In genomic region chr1:120176092-120176855, GRCh38 we compare ENCODE assay signal across 1 cellular context.
TF ChIP-seq lines count a peak whose summit lies in the region.

TSS of gene SEC22B (minus strand) at chr1:120176520. CDS start at chr1:120176381, 139 bp downstream.

TF ChIP-seq in HepG2, 621 proteins besides CTCF, POLR2A, EP300 and RAD21 (continued from another document and continues in another):
- TF ChIP-seq ZBTB44 (CRISPR knock-in tag; IDR thresholded peaks at IDR 0.05) (peak; percentile 94), NCOA2 (CRISPR knock-in tag; IDR thresholded peaks at IDR 0.05) (peak; percentile 56; the same call in 1 of the 2 replicates), MTF2 (CRISPR knock-in tag; IDR thresholded peaks at IDR 0.05; ENCODE audit: borderline replicate concordance) (no peak), BRD4 (CRISPR knock-in tag; IDR thresholded peaks at IDR 0.05) (peak; percentile 88), ZNF331 (CRISPR knock-in tag; IDR thresholded peaks at IDR 0.05) (peak; percentile 81), HNF4A (CRISPR knock-in tag; IDR thresholded peaks at IDR 0.05) (peak; percentile 35; the same call in 1 of the 2 replicates), ZNF607 (CRISPR knock-in tag; IDR thresholded peaks at IDR 0.05; ENCODE audit: borderline replicate concordance) (peak; percentile 87), ZNF451 (CRISPR knock-in tag; IDR thresholded peaks at IDR 0.05) (peak; percentile 85; the same call in 1 of the 2 replicates), ZNF816 (CRISPR knock-in tag; IDR thresholded peaks at IDR 0.05; ENCODE audit: borderline replicate concordance) (peak; percentile 65; the same call in 1 of the 2 replicates), ZGPAT (CRISPR knock-in tag; IDR thresholded peaks at IDR 0.05) (peak; percentile 88), SALL1 (CRISPR knock-in tag; IDR thresholded peaks at IDR 0.05) (peak; percentile 94), ZBTB21 (CRISPR knock-in tag; IDR thresholded peaks at IDR 0.05) (peak; percentile 68), ZNF660 (CRISPR knock-in tag; IDR thresholded peaks at IDR 0.05; ENCODE audit: borderline replicate concordance, low read depth) (no peak), ZNF33B (CRISPR knock-in tag; IDR thresholded peaks at IDR 0.05) (no peak), HCFC1 (IDR thresholded peaks at IDR 0.05; ENCODE audit: low read depth, low read length) (peak; percentile 79), CSRNP1 (CRISPR knock-in tag; IDR thresholded peaks at IDR 0.05) (no peak), NR3C1 (CRISPR knock-in tag; IDR thresholded peaks at IDR 0.05) (no peak), GPBP1L1 (CRISPR knock-in tag; IDR thresholded peaks at IDR 0.05) (no peak), TBP (CRISPR knock-in tag; IDR thresholded peaks at IDR 0.05) (no peak), LRRFIP1 (CRISPR knock-in tag; conservative IDR thresholded peaks at IDR 0.05) (0 out of 2 replicates have a peak, but pooled peaks have one; percentile 65), ZIK1 (CRISPR knock-in tag; IDR thresholded peaks at IDR 0.05; ENCODE audit: borderline replicate concordance, low read depth) (peak; percentile 64; the same call in 1 of the 2 replicates), GATAD2A (CRISPR knock-in tag; IDR thresholded peaks at IDR 0.05) (peak; percentile 87), ZNF180 (CRISPR knock-in tag; IDR thresholded peaks at IDR 0.05; ENCODE audit: borderline replicate concordance, low read depth) (no peak), ATF7 (IDR thresholded peaks at IDR 0.05) (no peak), ATF7 (CRISPR knock-in tag; IDR thresholded peaks at IDR 0.05) (0 out of 2 replicates have a peak, but pooled peaks have one; percentile 24), ZNF75D (CRISPR knock-in tag; IDR thresholded peaks at IDR 0.05; ENCODE audit: borderline replicate concordance) (no peak), CBX1 (IDR thresholded peaks at IDR 0.05; ENCODE audit: low read depth) (peak; percentile 90), ZNF577 (CRISPR knock-in tag; IDR thresholded peaks at IDR 0.05; ENCODE audit: borderline replicate concordance, low read depth) (no peak), ZNF3 (CRISPR knock-in tag; IDR thresholded peaks at IDR 0.05) (no peak), PBX3 (CRISPR knock-in tag; IDR thresholded peaks at IDR 0.05; ENCODE audit: borderline replicate concordance) (no peak; the same call in 1 of the 2 replicates), ZNF850 (CRISPR knock-in tag; conservative IDR thresholded peaks at IDR 0.05) (no peak), MXD3 (CRISPR knock-in tag; IDR thresholded peaks at IDR 0.05) (0 out of 2 replicates have a peak, but pooled peaks have one; percentile 51), ZNF101 (CRISPR knock-in tag; IDR thresholded peaks at IDR 0.05; ENCODE audit: borderline replicate concordance, low read depth) (0 out of 2 replicates have a peak, but pooled peaks have one; percentile 77), ZNF44 (CRISPR knock-in tag; IDR thresholded peaks at IDR 0.05) (no peak), CBX2 (IDR thresholded peaks at IDR 0.05; ENCODE audit: low read depth, low read length) (peak; percentile 84; the same call in 1 of the 2 replicates), CBX2 (CRISPR knock-in tag; IDR thresholded peaks at IDR 0.05; ENCODE audit: low read depth) (no peak), ZNF614 (CRISPR knock-in tag; IDR thresholded peaks at IDR 0.05; ENCODE audit: borderline replicate concordance) (peak; percentile 64; the same call in 1 of the 2 replicates), GPN1 (CRISPR knock-in tag; IDR thresholded peaks at IDR 0.05; ENCODE audit: borderline replicate concordance) (no peak), ZNF589 (CRISPR knock-in tag; conservative IDR thresholded peaks at IDR 0.05) (no peak), ZNF335 (CRISPR knock-in tag; IDR thresholded peaks at IDR 0.05) (no peak; the same call in 1 of the 2 replicates), BORCS8-MEF2B (CRISPR knock-in tag; IDR thresholded peaks at IDR 0.05) (peak; percentile 20; the same call in 1 of the 2 replicates), SKIL (CRISPR knock-in tag; IDR thresholded peaks at IDR 0.05; ENCODE audit: borderline replicate concordance) (no peak), FOXP1 (IDR thresholded peaks at IDR 0.05) (no peak), FOXP1 (CRISPR knock-in tag; IDR thresholded peaks at IDR 0.05) (peak; percentile 40; the same call in 1 of the 2 replicates), NFAT5 (CRISPR knock-in tag; IDR thresholded peaks at IDR 0.05) (0 out of 2 replicates have a peak, but pooled peaks have one; percentile 55), ZNF790 (CRISPR knock-in tag; IDR thresholded peaks at IDR 0.05; ENCODE audit: borderline replicate concordance) (no peak), SMC3 (IDR thresholded peaks at IDR 0.05; ENCODE audit: low read length) (0 out of 2 replicates have a peak, but pooled peaks have one; percentile 7), ZMAT5 (CRISPR knock-in tag; IDR thresholded peaks at IDR 0.05; ENCODE audit: borderline replicate concordance, low read depth) (no peak), ZNF10 (CRISPR knock-in tag; IDR thresholded peaks at IDR 0.05; ENCODE audit: borderline replicate concordance, low read depth) (no peak)
